Comparison of ENCODE assay signal across 7 cellular contexts in the genomic region with DNA sequence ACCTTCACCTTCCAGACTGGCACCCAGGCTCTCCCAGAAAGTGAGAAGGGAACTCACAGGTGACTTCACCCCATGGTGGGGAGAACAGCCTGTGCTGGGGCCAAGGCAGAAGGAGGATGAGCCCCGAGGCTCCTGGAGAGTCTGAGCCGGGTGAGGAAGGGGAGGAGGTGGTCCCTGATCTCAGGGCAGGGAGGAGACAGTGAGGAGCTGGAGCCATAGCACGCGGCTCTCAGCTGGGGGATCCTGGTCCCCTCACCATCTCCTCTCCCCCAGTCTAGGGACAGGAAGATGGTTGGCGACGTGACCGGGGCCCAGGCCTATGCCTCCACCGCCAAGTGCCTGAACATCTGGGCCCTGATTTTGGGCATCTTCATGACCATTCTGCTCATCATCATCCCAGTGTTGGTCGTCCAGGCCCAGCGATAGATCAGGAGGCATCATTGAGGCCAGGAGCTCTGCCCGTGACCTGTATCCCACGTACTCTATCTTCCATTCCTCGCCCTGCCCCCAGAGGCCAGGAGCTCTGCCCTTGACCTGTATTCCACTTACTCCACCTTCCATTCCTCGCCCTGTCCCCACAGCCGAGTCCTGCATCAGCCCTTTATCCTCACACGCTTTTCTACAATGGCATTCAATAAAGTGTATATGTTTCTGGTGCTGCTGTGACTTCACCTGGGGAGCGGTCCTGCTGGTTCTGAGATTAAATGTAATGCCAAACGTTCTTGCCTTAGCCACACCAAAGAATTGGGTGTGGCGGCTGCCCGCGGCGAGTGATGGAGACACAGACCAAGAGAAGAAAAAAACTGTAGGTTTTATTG. TPM values are rescaled to one million over a fixed set of nuclear protein-coding genes. Genes with fewer than 3 reads are reported as not detected.
DNase-seq lines count a peak whose midpoint lies in the region; ATAC-seq and TF ChIP-seq lines count a peak whose summit lies in the region.
"Not testable (repeated sequence)": the region's sequence is repeated elsewhere in the genome, so short reads cannot be mapped to it uniquely, and the experiment has no call there.
"Had no signal": no experiment of that assay in that cellular context is flagged by ENCODE, and none has a peak within 500 bp of the region (broad histone marks: within the 10 kb centered on the region; RNA-seq: fewer than 3 reads in every experiment).

No MANE protein-coding gene starts in this region.

- peak; percentile 30 for DNase-seq in EH (ENCODE audit: low read depth)
- not testable (repeated sequence) for DNase-seq in astrocyte of the cerebellum (ENCODE audit: low read depth); substantia nigra (lab: John Stamatoyannopoulos, UW)
- peak in 1 of 2 donors; percentile 33 for DNase-seq in foreskin fibroblast
- peak in 4 of 10 donors; percentile 45 to 70 (median 51) for DNase-seq in naive thymus-derived CD8-positive, alpha-beta T cell

- H3K27me3 Mint-ChIP-seq in naive thymus-derived CD8-positive, alpha-beta T cell: not testable (repeated sequence)

- H3K27ac Mint-ChIP-seq in naive thymus-derived CD8-positive, alpha-beta T cell: peak overlapping the region; percentile 95 to 100 (median 98)

- POLR2A ChIA-PET in naive thymus-derived CD8-positive, alpha-beta T cell (lab: Charles Lee): interaction anchor here (0.7 to 2.1 kb wide), 17 partner anchors 9 to 142 kb away, joined by 3 to 17 read pairs (median 5); a partner anchor contains a TSS

- H3K79me2 ChIP-seq in SU-DHL-6 (ENCODE audit: insufficient read depth, low read length): not testable (repeated sequence)

- peak overlapping the region; percentile 9 for H3K4me2 ChIP-seq in SU-DHL-6 (ENCODE audit: low read depth, low read length, poor library complexity, severe bottlenecking)

- not testable (repeated sequence) for H3K27ac ChIP-seq in SU-DHL-6 (ENCODE audit: low read depth, low read length)
- peak overlapping the region; percentile 38 for H3K27ac ChIP-seq in substantia nigra (ENCODE audit: low read depth, low read length, poor library complexity, severe bottlenecking)

- H3K4me3 ChIP-seq in SU-DHL-6 (ENCODE audit: insufficient read depth, low read length, poor library complexity, severe bottlenecking): not testable (repeated sequence)
- H3K4me3 ChIP-seq in astrocyte of the cerebellum (ENCODE audit: low read depth, low read length) (peak overlapping the region; percentile 54), foreskin fibroblast (ENCODE audit: low read depth in 1 of 2, low read length in 2 of 2) (peak overlapping the region; percentile 80 to 86)

- H2AFZ ChIP-seq in SU-DHL-6 (ENCODE audit: low read depth, low read length, severe bottlenecking): not testable (repeated sequence)

- not testable (repeated sequence) for H3K9me2 ChIP-seq in SU-DHL-6 (replicated peaks; ENCODE audit: insufficient read depth, low read length)

- H3K27me3 ChIP-seq in SU-DHL-6 (ENCODE audit: low read length): not testable (repeated sequence)

- H4K20me1 ChIP-seq in SU-DHL-6 (ENCODE audit: low read depth, low read length): not testable (repeated sequence)

- H3K4me3 Mint-ChIP-seq in naive thymus-derived CD8-positive, alpha-beta T cell: peak overlapping the region; percentile 90 to 100 (median 94)

- not testable (repeated sequence) for H3F3A ChIP-seq in SU-DHL-6 (ENCODE audit: insufficient read depth)

- H3K9me3 Mint-ChIP-seq in naive thymus-derived CD8-positive, alpha-beta T cell: not testable (repeated sequence)

- in situ Hi-C loops in astrocyte of the cerebellum (cut with HindIII; ENCODE audit: low sequenced_read_pairs): not testable (repeated sequence)

- H3K9me3 ChIP-seq in SU-DHL-6 (ENCODE audit: insufficient read depth, low read length): not testable (repeated sequence)

- TF ChIP-seq CTCF in SU-DHL-6 (IDR thresholded peaks at IDR 0.05; ENCODE audit: insufficient read depth, low read length, poor library complexity, severe bottlenecking); astrocyte of the cerebellum (IDR thresholded peaks at IDR 0.05; ENCODE audit: low read depth, low read length, missing control alignments); foreskin fibroblast (IDR thresholded peaks at IDR 0.05; ENCODE audit: low read depth, low read length): not testable (repeated sequence)

- not testable (repeated sequence) for H3K9ac ChIP-seq in SU-DHL-6 (ENCODE audit: low read length)

- H3K36me3 ChIP-seq in SU-DHL-6 (ENCODE audit: low read length): not testable (repeated sequence)

- not testable (repeated sequence) for H3K36me3 Mint-ChIP-seq in naive thymus-derived CD8-positive, alpha-beta T cell

- peak in 1 of 2 donors; percentile 14 for ATAC-seq in naive thymus-derived CD8-positive, alpha-beta T cell

- peaks cover 32 to 67% (median 53%) of the 10 kb centered on the region in 4 donors for H3K4me1 Mint-ChIP-seq in naive thymus-derived CD8-positive, alpha-beta T cell

RNA-seq across cellular contexts. Expression of a gene that starts 1.3 kb away (rescaled TPM):
- 100 to 1,000 TPM; 115 to 122 TPM for total RNA-seq in naive thymus-derived CD8-positive, alpha-beta T cell
- polyA plus RNA-seq in naive thymus-derived CD8-positive, alpha-beta T cell: 1,000 to 10,000 TPM; 2,345 to 2,732 (median 2,362) TPM

RNA-seq across cellular contexts. Expression of a gene that starts 4.9 kb away (rescaled TPM):
- 10 to 100 TPM; 90.0 to 91.0 TPM for total RNA-seq in naive thymus-derived CD8-positive, alpha-beta T cell
- polyA plus RNA-seq in naive thymus-derived CD8-positive, alpha-beta T cell: 1,000 to 10,000 TPM; 1,833 to 2,198 (median 2,135) TPM

RNA-seq across cellular contexts. Expression of a gene that starts 9.6 kb away (rescaled TPM):
- total RNA-seq in naive thymus-derived CD8-positive, alpha-beta T cell: not detected
- polyA plus RNA-seq in naive thymus-derived CD8-positive, alpha-beta T cell: not detected
- total RNA-seq: NCI-H460 had no signal

RNA-seq across cellular contexts. Expression of a gene that starts 11.7 kb away (rescaled TPM):
- total RNA-seq in naive thymus-derived CD8-positive, alpha-beta T cell: 10 to 100 TPM; 11.3 to 11.9 TPM
- polyA plus RNA-seq in naive thymus-derived CD8-positive, alpha-beta T cell: 100 to 1,000 TPM in 2 of 3 donors, 10 to 100 TPM in 1; 45.1 to 202 (median 196) TPM

RNA-seq across cellular contexts. Expression of a gene that starts 20.0 kb away (rescaled TPM):
- 100 to 1,000 TPM; 662 to 707 TPM for total RNA-seq in naive thymus-derived CD8-positive, alpha-beta T cell
- 10 to 100 TPM in 2 of 3 donors, 1 to 10 TPM in 1; 8.1 to 14.9 (median 11.2) TPM for polyA plus RNA-seq in naive thymus-derived CD8-positive, alpha-beta T cell
